ENCODE assay signal across 17 cellular contexts in the genomic region with DNA sequence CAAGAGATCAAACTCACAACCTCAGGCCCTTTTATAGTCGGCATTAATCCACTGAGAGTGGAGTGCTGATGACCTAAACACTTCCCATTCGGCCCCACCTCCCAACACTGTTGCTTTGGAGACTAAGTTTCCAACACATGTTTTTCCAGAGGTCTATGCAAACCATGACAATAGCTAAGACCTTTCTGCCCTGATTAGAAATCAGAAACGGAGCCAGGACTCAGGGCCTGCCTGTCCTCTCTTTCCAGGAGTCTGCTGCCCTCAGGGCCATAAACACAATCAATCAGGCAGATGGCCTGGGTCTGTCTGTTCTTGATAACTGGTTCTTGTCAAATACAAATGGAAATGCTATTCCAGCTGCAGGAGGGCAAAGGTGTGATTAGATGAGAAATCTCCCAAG.
DNase-seq lines count a peak whose midpoint lies in the region; ATAC-seq and TF ChIP-seq lines count a peak whose summit lies in the region.
"Had no signal": no experiment of that assay in that cellular context is flagged by ENCODE, and none has a peak within 500 bp of the region (broad histone marks: within the 10 kb centered on the region; RNA-seq: fewer than 3 reads in every experiment).

No MANE protein-coding gene starts in this region.

- no peak for DNase-seq in Right ventricle myocardium inferior (ENCODE audit: missing footprints)
- DNase-seq in right atrium auricular region (ENCODE audit: low spot score) = no peak
- DNase-seq in SK-N-SH = peak; percentile 72
- peak; percentile 34 for DNase-seq in left cardiac atrium
- DNase-seq in trophoblast cell = no peak
- DNase-seq in activated CD4-positive, alpha-beta T cell treated with anti-CD3 and anti-CD28 coated beads, Interleukin-2, amount 10 ng/mL, durations not matched to agents 7 days and 5 days = no peak
- DNase-seq in NCI-H2029 treated with DMSO at 0.1 percent for 48 hours (lab: John Stamatoyannopoulos, UW) = no peak
- no peak for DNase-seq in HK-2 (ENCODE audit: unreplicated experiment)
- DNase-seq: Caco-2, GM23248, KG1, NCI-H1092 treated with DMSO at 0.1 percent for 48 hours, NCI-H2029, NCI-H524 treated with DMSO at 0.1 percent for 48 hours, PC-9 had no signal

- H3K9me3 ChIP-seq in right atrium auricular region (no peaks in the 10 kb centered on the region), SK-N-SH (no peaks in the 10 kb centered on the region), trophoblast cell (ENCODE audit: insufficient read depth, low read depth, low read length) (peaks cover 2% of the 10 kb centered on the region)

- peak in 1 of 2 experiments; percentile 98; a peak in 2 of 4 replicates for TF ChIP-seq EP300 in SK-N-SH (IDR thresholded peaks at IDR 0.05; ENCODE audit: borderline replicate concordance in 1 of 2, low read depth in 1 of 2, low read length in 1 of 2)

- TF ChIP-seq CTCF in right atrium auricular region (IDR thresholded peaks at IDR 0.05) (no peak), SK-N-SH (IDR thresholded peaks at IDR 0.05) (no peak)

- no peaks in the 10 kb centered on the region for H3K9me2 ChIP-seq in SK-N-SH

- peaks cover 17% of the 10 kb centered on the region for H3K27me3 Mint-ChIP-seq in activated CD4-positive, alpha-beta T cell treated with anti-CD3 and anti-CD28 coated beads, Interleukin-2, amount 10 ng/mL, durations not matched to agents 7 days and 5 days

- H3K36me3 Mint-ChIP-seq in activated CD4-positive, alpha-beta T cell treated with anti-CD3 and anti-CD28 coated beads, Interleukin-2, amount 10 ng/mL, durations not matched to agents 7 days and 5 days (ENCODE audit: low read depth) = no peaks in the 10 kb centered on the region

- no peak overlapping the region for H4K91ac ChIP-seq in trophoblast cell (ENCODE audit: low read depth, low read length)

- H3K79me1 ChIP-seq in trophoblast cell (ENCODE audit: low read length) = peaks cover 7% of the 10 kb centered on the region

- no peak overlapping the region for H4K12ac ChIP-seq in trophoblast cell (ENCODE audit: low read depth, low read length)

- H3K4me3 Mint-ChIP-seq in activated CD4-positive, alpha-beta T cell treated with anti-CD3 and anti-CD28 coated beads, Interleukin-2, amount 10 ng/mL, durations not matched to agents 7 days and 5 days = no peak overlapping the region

- no peaks in the 10 kb centered on the region for H4K20me1 ChIP-seq in SK-N-SH (ENCODE audit: insufficient read depth)

- POLR2A ChIA-PET in SK-N-SH (lab: Yijun Ruan, JAX) = interaction anchor here (0.6 to 1.0 kb wide), 2 partner anchors 10 to 186 kb away, joined by 3 to 4 read pairs; no protein-coding TSS in a partner anchor
- POLR2A ChIA-PET in activated CD4-positive, alpha-beta T cell treated with anti-CD3 and anti-CD28 coated beads, Interleukin-2, amount 10 ng/mL, durations not matched to agents 7 days and 5 days (lab: Charles Lee) = no interaction called here

- H3K79me2 ChIP-seq in SK-N-SH (ENCODE audit: insufficient read depth) = no peaks in the 10 kb centered on the region
- H3K79me2 ChIP-seq in trophoblast cell (ENCODE audit: control insufficient read depth, insufficient read depth, low read length, poor library complexity) = no peaks in the 10 kb centered on the region

- no peaks in the 10 kb centered on the region for H3K4me1 ChIP-seq in right atrium auricular region
- peaks cover 0 to 32% of the 10 kb centered on the region in 2 experiments; a peak in 2 of 4 replicates for H3K4me1 ChIP-seq in SK-N-SH (ENCODE audit: control insufficient read depth in 1 of 2, insufficient read depth in 2 of 2, low read depth in 1 of 2, low read length in 1 of 2)
- H3K4me1 ChIP-seq in trophoblast cell (ENCODE audit: control insufficient read depth in 1 of 2, insufficient read depth in 2 of 2, low read length in 2 of 2) = peaks cover 12 to 13% of the 10 kb centered on the region in 2 experiments
- H3K4me1 ChIP-seq: Caco-2 had no signal

- 4% methylated on average over 3 of the region's 3 CpGs for WGBS in SK-N-SH (ENCODE audit: low lambda C conversion rate)
- no CpG with 5 or more reads among the region's 3 CpGs for WGBS in trophoblast cell (ENCODE audit: extremely low coverage, insufficient coverage, insufficient read length)

- H3K23ac ChIP-seq in trophoblast cell (ENCODE audit: low read length) = no peak overlapping the region

- CTCF ChIA-PET in SK-N-SH (lab: Yijun Ruan, JAX) = interaction anchor here (0.6 to 2.0 kb wide), 4 partner anchors 75 to 355 kb away, joined by 3 to 5 read pairs (median 4); no protein-coding TSS in a partner anchor
- CTCF ChIA-PET in activated CD4-positive, alpha-beta T cell treated with anti-CD3 and anti-CD28 coated beads, Interleukin-2, amount 10 ng/mL, durations not matched to agents 7 days and 5 days (lab: Charles Lee) = no interaction called here

- no peak overlapping the region for H4K8ac ChIP-seq in trophoblast cell (ENCODE audit: low read depth, low read length)

- H2AFZ ChIP-seq in SK-N-SH (ENCODE audit: low read depth) = no peak overlapping the region
- no peak overlapping the region for H2AFZ ChIP-seq in trophoblast cell (ENCODE audit: insufficient read depth, low read length, poor library complexity)
- H2AFZ ChIP-seq: GM23248, PC-9 had no signal

- no peaks in the 10 kb centered on the region for H3K4me1 Mint-ChIP-seq in activated CD4-positive, alpha-beta T cell treated with anti-CD3 and anti-CD28 coated beads, Interleukin-2, amount 10 ng/mL, durations not matched to agents 7 days and 5 days

- no peak overlapping the region for H3K14ac ChIP-seq in trophoblast cell (ENCODE audit: low read length)

- H2BK12ac ChIP-seq in trophoblast cell (ENCODE audit: low read length) = no peak overlapping the region

- no peak overlapping the region for H2BK5ac ChIP-seq in trophoblast cell (ENCODE audit: low read depth, low read length, poor library complexity)

- ATAC-seq in Right ventricle myocardium inferior = peak; percentile 86
- peak in 1 of 2 donors; percentile 69 for ATAC-seq in left cardiac atrium
- ATAC-seq: HCT116 had no signal

- H3K4me2 ChIP-seq in SK-N-SH (no peak overlapping the region), trophoblast cell (ENCODE audit: low read length) (no peak overlapping the region)
- H3K4me2 ChIP-seq: PC-9 had no signal

- H3K9me3 Mint-ChIP-seq in activated CD4-positive, alpha-beta T cell treated with anti-CD3 and anti-CD28 coated beads, Interleukin-2, amount 10 ng/mL, durations not matched to agents 7 days and 5 days = peaks cover 3% of the 10 kb centered on the region

- H3K27ac ChIP-seq in right atrium auricular region = peak overlapping the region in 1 of 2 donors; percentile 18
- peak overlapping the region in 1 of 2 experiments; percentile 97; a peak in 2 of 4 replicates for H3K27ac ChIP-seq in SK-N-SH (ENCODE audit: low read depth in 2 of 2, low read length in 1 of 2)
- peak overlapping the region; percentile 39 for H3K27ac ChIP-seq in trophoblast cell (ENCODE audit: low read depth, low read length)
- H3K27ac ChIP-seq: C4-2B, GM23248, PC-9 had no signal

- no peak overlapping the region for H2AK5ac ChIP-seq in trophoblast cell (ENCODE audit: low read length)

- peak; percentile 40 for TF ChIP-seq RAD21 in SK-N-SH (IDR thresholded peaks at IDR 0.05; ENCODE audit: low read length)

- H3K18ac ChIP-seq in trophoblast cell (ENCODE audit: low read length) = no peak overlapping the region

- H3K27ac Mint-ChIP-seq in activated CD4-positive, alpha-beta T cell treated with anti-CD3 and anti-CD28 coated beads, Interleukin-2, amount 10 ng/mL, durations not matched to agents 7 days and 5 days = no peak overlapping the region

- no peaks in the 10 kb centered on the region for H3K27me3 ChIP-seq in right atrium auricular region
- no peaks in the 10 kb centered on the region; the same call in 1 of the 2 replicates for H3K27me3 ChIP-seq in SK-N-SH (ENCODE audit: insufficient read depth)
- H3K27me3 ChIP-seq in trophoblast cell (ENCODE audit: insufficient read depth, low read length) = no peaks in the 10 kb centered on the region

- H3K9ac ChIP-seq in SK-N-SH (no peak overlapping the region), trophoblast cell (ENCODE audit: low read length) (no peak overlapping the region)
- H3K9ac ChIP-seq: GM23248 had no signal

- intact Hi-C loops in Right ventricle myocardium inferior (cut with DNase I) (no loop called here), left cardiac atrium (cut with DNase I) (no loop called here)

- H3K4me3 ChIP-seq in right atrium auricular region = no peak overlapping the region
- H3K4me3 ChIP-seq in SK-N-SH (ENCODE audit: low read depth in 2 of 2, low read length in 1 of 2) = no peak overlapping the region
- H3K4me3 ChIP-seq in trophoblast cell (ENCODE audit: low read depth, low read length) = no peak overlapping the region
- H3K4me3 ChIP-seq: GM23248, PC-9 had no signal

- no peak overlapping the region for H3K4ac ChIP-seq in trophoblast cell (ENCODE audit: low read depth, low read length)

- H2BK120ac ChIP-seq in trophoblast cell (ENCODE audit: insufficient read depth, low read length, poor library complexity) = no peak overlapping the region

- H3F3A ChIP-seq in SK-N-SH (replicated peaks; ENCODE audit: insufficient read depth) = no peaks in the 10 kb centered on the region

- no peaks in the 10 kb centered on the region for H3K36me3 ChIP-seq in right atrium auricular region
- H3K36me3 ChIP-seq in SK-N-SH (replicated peaks in 1 of 2; ENCODE audit: control insufficient read depth in 1 of 2, insufficient read depth in 2 of 2, low read length in 1 of 2) = no peaks in the 10 kb centered on the region
- H3K36me3 ChIP-seq in trophoblast cell (ENCODE audit: control insufficient read depth in 1 of 2, insufficient read depth in 2 of 2, low read length in 2 of 2) = no peaks in the 10 kb centered on the region

TF ChIP-seq in SK-N-SH, 30 proteins besides CTCF, POLR2A, EP300 and RAD21 (continues in another document):
- TF ChIP-seq TCF12 (IDR thresholded peaks at IDR 0.05) (peak; percentile 75), TAF1 (IDR thresholded peaks at IDR 0.05; ENCODE audit: borderline replicate concordance, low read depth, low read length) (no peak), SMC3 (IDR thresholded peaks at IDR 0.05; ENCODE audit: low read depth, low read length) (no peak), MXI1 (IDR thresholded peaks at IDR 0.05; ENCODE audit: low read depth, low read length) (peak; percentile 73; the same call in 1 of the 2 replicates), FOXJ3 (CRISPR knock-in tag; IDR thresholded peaks at IDR 0.05) (peak; percentile 99), FOXM1 (IDR thresholded peaks at IDR 0.05; ENCODE audit: low read depth) (no peak), JUND (IDR thresholded peaks at IDR 0.05) (no peak), RFX5 (IDR thresholded peaks at IDR 0.05; ENCODE audit: low read length) (no peak), GATA2 (CRISPR knock-in tag; IDR thresholded peaks at IDR 0.05) (peak; percentile 95), FOSL2 (IDR thresholded peaks at IDR 0.05; ENCODE audit: borderline replicate concordance, low read depth) (no peak), SIN3A (IDR thresholded peaks at IDR 0.05; ENCODE audit: borderline replicate concordance, low read depth, low read length) (no peak)
- TF ChIP-seq, protein P1, sequence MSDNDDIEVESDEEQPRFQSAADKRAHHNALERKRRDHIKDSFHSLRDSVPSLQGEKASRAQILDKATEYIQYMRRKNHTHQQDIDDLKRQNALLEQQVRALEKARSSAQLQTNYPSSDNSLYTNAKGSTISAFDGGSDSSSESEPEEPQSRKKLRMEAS (IDR thresholded peaks at IDR 0.05; ENCODE audit: low read depth) = no peak

Comparison
In these comparisons a context has a peak if more than half of its experiments do, and no peak if none do; other contexts are left out.
1. DNase-seq: peak in SK-N-SH (single experiment) and left cardiac atrium (single experiment); none in Right ventricle myocardium inferior (single experiment), right atrium auricular region (single experiment), trophoblast cell (0 of 2), activated CD4-positive, alpha-beta T cell treated with anti-CD3 and anti-CD28 coated beads, Interleukin-2, amount 10 ng/mL, durations not matched to agents 7 days and 5 days (single experiment), NCI-H2029 treated with DMSO at 0.1 percent for 48 hours (single experiment) and HK-2 (single experiment).